15 cellular contexts compared by ENCODE assay signal in genomic region chr1:116982319-116983004, GRCh38. TPM values are rescaled to one million over a fixed set of nuclear protein-coding genes. Genes with fewer than 3 reads are reported as not detected.
DNase-seq lines count a peak whose midpoint lies in the region; ATAC-seq and TF ChIP-seq lines count a peak whose summit lies in the region.
"Had no signal": no experiment of that assay in that cellular context is flagged by ENCODE, and none has a peak within 500 bp of the region (broad histone marks: within the 10 kb centered on the region; RNA-seq: fewer than 3 reads in every experiment).

No MANE protein-coding gene starts in this region.

- no peak overlapping the region for H3K18ac ChIP-seq in trophoblast cell (ENCODE audit: low read length)

- H3K27me3 Mint-ChIP-seq in GM23338 (ENCODE audit: insufficient read depth, low read depth, poor library complexity) = peaks cover 2% of the 10 kb centered on the region
- H3K27me3 Mint-ChIP-seq: activated naive CD8-positive, alpha-beta T cell treated with anti-CD3 and anti-CD28 coated beads, Interleukin-2, amount 50 U/mL, for 24 hours had no signal

- no peak overlapping the region for H2AK5ac ChIP-seq in trophoblast cell (ENCODE audit: low read length)

- no peak overlapping the region for H4K91ac ChIP-seq in trophoblast cell (ENCODE audit: low read depth, low read length)

- H3K4ac ChIP-seq in trophoblast cell (ENCODE audit: low read depth, low read length) = no peak overlapping the region

- H3K36me3 ChIP-seq in GM23338 (ENCODE audit: insufficient read depth) = no peaks in the 10 kb centered on the region
- H3K36me3 ChIP-seq in WERI-Rb-1 = 0 out of 2 replicates have a peak, but pooled peaks cover 2% of the 10 kb centered on the region
- no peaks in the 10 kb centered on the region for H3K36me3 ChIP-seq in hepatocyte (replicated peaks; ENCODE audit: insufficient read depth, low read depth)
- peaks cover 17 to 19% of the 10 kb centered on the region in 2 experiments for H3K36me3 ChIP-seq in trophoblast cell (ENCODE audit: control insufficient read depth in 1 of 2, insufficient read depth in 2 of 2, low read length in 2 of 2)
- H3K36me3 ChIP-seq in SJCRH30 = peaks cover 7% of the 10 kb centered on the region; the same call in 1 of the 2 replicates
- H3K36me3 ChIP-seq in lower lobe of right lung = no peaks in the 10 kb centered on the region

- H2BK120ac ChIP-seq in trophoblast cell (ENCODE audit: insufficient read depth, low read length, poor library complexity) = no peak overlapping the region

- H3K79me2 ChIP-seq in GM23338 (replicated peaks; ENCODE audit: insufficient read depth) (no peaks in the 10 kb centered on the region; the same call in 1 of the 2 replicates), hepatocyte (no peaks in the 10 kb centered on the region), trophoblast cell (ENCODE audit: control insufficient read depth, insufficient read depth, low read length, poor library complexity) (no peaks in the 10 kb centered on the region)

- 71% methylated on average over 9 of the region's 9 CpGs for WGBS in hepatocyte (ENCODE audit: low lambda C conversion rate, missing lambda C conversion rate)
- WGBS in trophoblast cell (ENCODE audit: extremely low coverage, insufficient coverage, insufficient read length) = no CpG with 5 or more reads among the region's 9 CpGs

- H3K4me1 ChIP-seq in GM23338 (ENCODE audit: insufficient read depth) (no peaks in the 10 kb centered on the region), hepatocyte (ENCODE audit: insufficient read depth) (peaks cover 28% of the 10 kb centered on the region), trophoblast cell (ENCODE audit: control insufficient read depth in 1 of 2, insufficient read depth in 2 of 2, low read length in 2 of 2) (no peaks in the 10 kb centered on the region), SJCRH30 (no peaks in the 10 kb centered on the region), lower lobe of right lung (no peaks in the 10 kb centered on the region)

- no peaks in the 10 kb centered on the region for H3K9me2 ChIP-seq in GM23338 (ENCODE audit: insufficient read depth)
- no peaks in the 10 kb centered on the region for H3K9me2 ChIP-seq in hepatocyte (replicated peaks; ENCODE audit: insufficient read depth)
- H3K9me2 ChIP-seq: SK-N-SH had no signal

- no peak overlapping the region for H3K14ac ChIP-seq in trophoblast cell (ENCODE audit: low read length)

- intact Hi-C loops in lower lobe of right lung (cut with DNase I) = no loop called here

- TF ChIP-seq CTCF in GM23338 (conservative IDR thresholded peaks at IDR 0.05; ENCODE audit: low read depth in 2 of 2) = peak; percentile 11 to 40; a peak in 2 of 4 replicates
- TF ChIP-seq CTCF in WERI-Rb-1 (IDR thresholded peaks at IDR 0.05; ENCODE audit: low read depth, low read length) = 0 out of 2 replicates have a peak, but pooled peaks have one; percentile 5
- no peak for TF ChIP-seq CTCF in hepatocyte (IDR thresholded peaks at IDR 0.05; ENCODE audit: poor library complexity)
- no peak for TF ChIP-seq CTCF in lower lobe of right lung (IDR thresholded peaks at IDR 0.05)

- no peaks in the 10 kb centered on the region for H3F3A ChIP-seq in GM23338 (replicated peaks; ENCODE audit: low read depth)

- H3K27ac ChIP-seq in GM23338 (ENCODE audit: low read depth) (no peak overlapping the region), WERI-Rb-1 (no peak overlapping the region), hepatocyte (peak overlapping the region; percentile 87), trophoblast cell (ENCODE audit: low read depth, low read length) (no peak overlapping the region), SJCRH30 (no peak overlapping the region), lower lobe of right lung (no peak overlapping the region)

- peaks cover 10% of the 10 kb centered on the region for H3K4me1 Mint-ChIP-seq in GM23338

- no peak overlapping the region for H3K4me2 ChIP-seq in GM23338
- peak overlapping the region; percentile 43 for H3K4me2 ChIP-seq in hepatocyte
- H3K4me2 ChIP-seq in trophoblast cell (ENCODE audit: low read length) = no peak overlapping the region
- H3K4me2 ChIP-seq: SK-N-SH had no signal

- H3K79me1 ChIP-seq in trophoblast cell (ENCODE audit: low read length) = no peaks in the 10 kb centered on the region

- no peak overlapping the region for H3K9ac ChIP-seq in trophoblast cell (ENCODE audit: low read length)
- H3K9ac ChIP-seq: SK-N-SH had no signal

- no peak overlapping the region; the same call in 1 of the 2 replicates for H3K27ac Mint-ChIP-seq in GM23338
- H3K27ac Mint-ChIP-seq: activated naive CD8-positive, alpha-beta T cell treated with anti-CD3 and anti-CD28 coated beads, Interleukin-2, amount 50 U/mL, for 24 hours had no signal

- no peak overlapping the region for H2AFZ ChIP-seq in GM23338
- H2AFZ ChIP-seq in hepatocyte = no peak overlapping the region
- H2AFZ ChIP-seq in trophoblast cell (ENCODE audit: insufficient read depth, low read length, poor library complexity) = no peak overlapping the region

- H4K8ac ChIP-seq in trophoblast cell (ENCODE audit: low read depth, low read length) = no peak overlapping the region

- H3K9me3 ChIP-seq in WERI-Rb-1 (ENCODE audit: severe bottlenecking) (peaks cover 3% of the 10 kb centered on the region), hepatocyte (ENCODE audit: low read depth) (no peaks in the 10 kb centered on the region), trophoblast cell (ENCODE audit: insufficient read depth, low read depth, low read length) (no peaks in the 10 kb centered on the region), SJCRH30 (replicated peaks) (no peaks in the 10 kb centered on the region; the same call in 1 of the 2 replicates), lower lobe of right lung (no peaks in the 10 kb centered on the region)
- H3K9me3 ChIP-seq: SK-N-SH had no signal

- DNase-seq in GM23338 (ENCODE audit: low spot score) (peak; percentile 55), WERI-Rb-1 (no peak), hepatocyte (ENCODE audit: low spot score) (peak; percentile 81), trophoblast cell (no peak), midbrain (lab: John Stamatoyannopoulos, UW) (no peak), SJCRH30 (no peak), lower lobe of right lung (no peak)
- DNase-seq: activated naive CD8-positive, alpha-beta T cell treated with anti-CD3 and anti-CD28 coated beads, Interleukin-2, amount 50 U/mL, for 24 hours; activated T-cell treated with anti-CD3 and anti-CD28 coated beads, Interleukin-2, amount 50 U/mL, for 48 hours; DMS53; Karpas-422; NCI-H226; SK-N-SH had no signal

- H3K4me3 ChIP-seq in GM23338 (no peak overlapping the region), WERI-Rb-1 (ENCODE audit: low read depth, low read length) (no peak overlapping the region), hepatocyte (no peak overlapping the region), trophoblast cell (ENCODE audit: low read depth, low read length) (peak overlapping the region; percentile 7), SJCRH30 (no peak overlapping the region), lower lobe of right lung (no peak overlapping the region)

- H4K20me1 ChIP-seq in GM23338 (replicated peaks; ENCODE audit: insufficient read depth) = 0 out of 2 replicates have a peak, but pooled peaks cover 4% of the 10 kb centered on the region
- no peaks in the 10 kb centered on the region for H4K20me1 ChIP-seq in hepatocyte (ENCODE audit: insufficient read depth, poor library complexity, severe bottlenecking)

- no peaks in the 10 kb centered on the region for H3K27me3 ChIP-seq in GM23338 (ENCODE audit: insufficient read depth)
- no peaks in the 10 kb centered on the region for H3K27me3 ChIP-seq in WERI-Rb-1 (ENCODE audit: insufficient read depth, low read depth, severe bottlenecking)
- H3K27me3 ChIP-seq in hepatocyte = no peaks in the 10 kb centered on the region
- no peaks in the 10 kb centered on the region for H3K27me3 ChIP-seq in trophoblast cell (ENCODE audit: insufficient read depth, low read length)
- H3K27me3 ChIP-seq in SJCRH30 = no peaks in the 10 kb centered on the region
- H3K27me3 ChIP-seq in lower lobe of right lung (ENCODE audit: low read depth) = no peaks in the 10 kb centered on the region

- no peak overlapping the region for H2BK5ac ChIP-seq in trophoblast cell (ENCODE audit: low read depth, low read length, poor library complexity)

- no peak overlapping the region for H2BK12ac ChIP-seq in trophoblast cell (ENCODE audit: low read length)

- H3K23ac ChIP-seq in trophoblast cell (ENCODE audit: low read length) = no peak overlapping the region

- ATAC-seq in GM23338 (peak; percentile 86), lower lobe of right lung (no peak), GM21737 (IDR thresholded peaks at IDR 0.05; ENCODE audit: unreplicated experiment) (no peak)
- ATAC-seq: activated naive CD8-positive, alpha-beta T cell treated with anti-CD3 and anti-CD28 coated beads, Interleukin-2, amount 50 U/mL, for 24 hours had no signal

- no peak overlapping the region for H4K12ac ChIP-seq in trophoblast cell (ENCODE audit: low read depth, low read length)

- no peak overlapping the region for H3K4me3 Mint-ChIP-seq in GM23338
- H3K4me3 Mint-ChIP-seq: activated naive CD8-positive, alpha-beta T cell treated with anti-CD3 and anti-CD28 coated beads, Interleukin-2, amount 50 U/mL, for 24 hours had no signal

- H3K9me3 Mint-ChIP-seq in GM23338 = peaks cover 3% of the 10 kb centered on the region; the same call in 1 of the 3 replicates
- H3K9me3 Mint-ChIP-seq: activated naive CD8-positive, alpha-beta T cell treated with anti-CD3 and anti-CD28 coated beads, Interleukin-2, amount 50 U/mL, for 24 hours had no signal

- peaks cover 29% of the 10 kb centered on the region for H3K36me3 Mint-ChIP-seq in GM23338 (ENCODE audit: low read depth)

TF ChIP-seq in GM23338, 12 proteins besides CTCF, POLR2A, EP300 and RAD21:
- TF ChIP-seq, protein P1, sequence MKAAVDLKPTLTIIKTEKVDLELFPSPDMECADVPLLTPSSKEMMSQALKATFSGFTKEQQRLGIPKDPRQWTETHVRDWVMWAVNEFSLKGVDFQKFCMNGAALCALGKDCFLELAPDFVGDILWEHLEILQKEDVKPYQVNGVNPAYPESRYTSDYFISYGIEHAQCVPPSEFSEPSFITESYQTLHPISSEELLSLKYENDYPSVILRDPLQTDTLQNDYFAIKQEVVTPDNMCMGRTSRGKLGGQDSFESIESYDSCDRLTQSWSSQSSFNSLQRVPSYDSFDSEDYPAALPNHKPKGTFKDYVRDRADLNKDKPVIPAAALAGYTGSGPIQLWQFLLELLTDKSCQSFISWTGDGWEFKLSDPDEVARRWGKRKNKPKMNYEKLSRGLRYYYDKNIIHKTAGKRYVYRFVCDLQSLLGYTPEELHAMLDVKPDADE (IDR thresholded peaks at IDR 0.05) = no peak
- TF ChIP-seq CREB1 (CRISPR knock-in tag; IDR thresholded peaks at IDR 0.05; ENCODE audit: low read depth) = no peak
- no peak for TF ChIP-seq STAT1 (IDR thresholded peaks at IDR 0.05; ENCODE audit: unreplicated experiment)
TF ChIP-seq in GM23338: peak in this region for 0.

RNA-seq across cellular contexts. Expression of gene CD101, which starts 19.1 kb away (rescaled TPM):
- total RNA-seq in GM23338 (2014; rRNA removed; shearing (Covaris generic)) = 0.74 and 1.2 TPM in 2 replicates
- polyA plus RNA-seq in GM23338 (2016; fragmentation: Nextera tagmentation; extraction: Ambion mirVana) (0.35 and 1.3 TPM in 2 replicates), hepatocyte (not detected in 2 replicates)
- total RNA-seq in hepatocyte (0.13 and 0.60 TPM in 2 replicates), lower lobe of right lung (105 TPM)
- polyA plus RNA-seq in trophoblast cell (2013) = 0.82 and 1.3 TPM in 2 replicates
- 1.7 and 2.3 TPM in 2 replicates for total RNA-seq in SJCRH30 (2014; rRNA removed; shearing (Covaris generic))
- total RNA-seq: OCI-LY7 had no signal

Comparison
In these comparisons a context has a peak if more than half of its experiments do, and no peak if none do; other contexts are left out.
1. DNase-seq: peak in GM23338 (single experiment) and hepatocyte (single experiment); none in WERI-Rb-1 (single experiment), trophoblast cell (0 of 2), midbrain (single experiment), SJCRH30 (0 of 2) and lower lobe of right lung (single experiment).
2. CTCF ChIP-seq: peak in GM23338 (2 of 2) and WERI-Rb-1 (single experiment); none in hepatocyte (single experiment) and lower lobe of right lung (single experiment).
3. RNA of gene CD101, which starts 19.1 kb away (total RNA-seq): 105 TPM in lower lobe of right lung (single experiment); 1.7 to 2.3 TPM in SJCRH30, 0.74 to 1.2 TPM in GM23338 and 0.13 to 0.60 TPM in hepatocyte; every median in the first group is over 10 times any median in the second.